ENCODE assay signal across 9 cellular contexts in the genomic region with DNA sequence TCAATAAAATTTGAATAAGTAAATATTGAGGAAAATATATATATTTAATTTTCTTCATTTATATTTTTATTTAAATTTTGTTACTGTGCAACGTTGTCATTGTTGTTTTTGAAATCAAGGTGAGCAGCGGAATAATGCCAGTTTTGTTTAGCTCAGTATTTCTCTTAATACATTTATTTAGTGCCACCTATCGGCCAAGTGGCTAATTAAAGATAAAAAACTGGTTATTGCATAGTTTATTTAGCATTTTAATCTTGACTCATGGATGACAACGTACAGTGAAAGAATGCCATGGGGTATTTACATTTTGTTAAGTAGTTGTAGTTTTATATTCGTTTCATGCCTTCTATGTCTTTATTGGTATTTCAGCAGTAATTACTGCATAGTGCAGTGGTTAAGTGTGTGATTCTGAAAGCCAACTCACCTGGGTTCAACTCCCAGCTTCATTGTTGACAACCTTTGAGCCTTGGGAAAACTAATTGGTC.
A peak's percentile ranks its signal among the peaks of the same experiment; 100 is the strongest.
DNase-seq lines count a peak whose midpoint lies in the region; ATAC-seq and TF ChIP-seq lines count a peak whose summit lies in the region.
"Had no signal": no experiment of that assay in that cellular context is flagged by ENCODE, and none has a peak within 500 bp of the region (broad histone marks: within the 10 kb centered on the region; RNA-seq: fewer than 3 reads in every experiment).

No MANE protein-coding gene starts in this region.

- H3K4me1 Mint-ChIP-seq in endodermal cell: no peaks in the 10 kb centered on the region

- H3K14ac ChIP-seq in trophoblast cell (ENCODE audit: low read length): no peak overlapping the region

- TF ChIP-seq POLR2A in testis (IDR thresholded peaks at IDR 0.05): no peak

- no peak overlapping the region for H4K8ac ChIP-seq in trophoblast cell (ENCODE audit: low read depth, low read length)

- H3K4me1 ChIP-seq in OCI-LY3 (ENCODE audit: low read length) (peaks cover 7% of the 10 kb centered on the region), endodermal cell (ENCODE audit: control insufficient read depth, insufficient read depth, low read length) (no peaks in the 10 kb centered on the region), trophoblast cell (ENCODE audit: control insufficient read depth in 1 of 2, insufficient read depth in 2 of 2, low read length in 2 of 2) (no peaks in the 10 kb centered on the region), testis (no peaks in the 10 kb centered on the region)

- no peak overlapping the region for H3K4me3 Mint-ChIP-seq in endodermal cell
- H3K4me3 Mint-ChIP-seq: T-helper 1 cell treated with Interleukin-12 subunit alpha and Interleukin-12 subunit beta and Interleukin-4 antibody, amounts not matched to agents 30 μg/mL and 1 μg/mL, for 36 hours had no signal

- H3K27ac ChIP-seq in OCI-LY3 (ENCODE audit: low read length) (no peak overlapping the region), endodermal cell (ENCODE audit: low read depth, low read length) (no peak overlapping the region), trophoblast cell (ENCODE audit: low read depth, low read length) (no peak overlapping the region), testis (no peak overlapping the region)

- H3K4me3 ChIP-seq in OCI-LY3 (ENCODE audit: low read length): no peak overlapping the region
- no peak overlapping the region for H3K4me3 ChIP-seq in endodermal cell (ENCODE audit: low read length)
- no peak overlapping the region for H3K4me3 ChIP-seq in trophoblast cell (ENCODE audit: low read depth, low read length)
- H3K4me3 ChIP-seq in testis: no peak overlapping the region

- no peak overlapping the region for H2BK12ac ChIP-seq in trophoblast cell (ENCODE audit: low read length)

- no peak overlapping the region for H2AK5ac ChIP-seq in trophoblast cell (ENCODE audit: low read length)

- no peaks in the 10 kb centered on the region for H3K27me3 Mint-ChIP-seq in endodermal cell (ENCODE audit: insufficient read depth)

- no peak overlapping the region for H4K91ac ChIP-seq in trophoblast cell (ENCODE audit: low read depth, low read length)

- H3K9ac ChIP-seq in OCI-LY3 (ENCODE audit: low read length) (no peak overlapping the region), endodermal cell (ENCODE audit: extremely low read depth, low read length, poor library complexity, severe bottlenecking) (no peak overlapping the region), trophoblast cell (ENCODE audit: low read length) (no peak overlapping the region)

- no peak overlapping the region for H2AFZ ChIP-seq in OCI-LY3 (ENCODE audit: low read depth, low read length)
- H2AFZ ChIP-seq in trophoblast cell (ENCODE audit: insufficient read depth, low read length, poor library complexity): no peak overlapping the region

- H3K18ac ChIP-seq in trophoblast cell (ENCODE audit: low read length): no peak overlapping the region

- ATAC-seq in HG03025 (IDR thresholded peaks at IDR 0.05; ENCODE audit: low FRiP score, unreplicated experiment): peak; percentile 49
- no peak for ATAC-seq in HG02884 (IDR thresholded peaks at IDR 0.05; ENCODE audit: unreplicated experiment)
- ATAC-seq in GM21529 (IDR thresholded peaks at IDR 0.05; ENCODE audit: unreplicated experiment): no peak

- 7 to 32% methylated on average over 2 to 5 of the region's 5 CpGs for WGBS in endodermal cell (ENCODE audit: insufficient coverage in 1 of 2, insufficient read length in 1 of 2), 2 experiments
- WGBS in trophoblast cell (ENCODE audit: extremely low coverage, insufficient coverage, insufficient read length): no CpG with 5 or more reads among the region's 5 CpGs
- 22 to 35% methylated on average over 5 of the region's 5 CpGs for WGBS in testis, 2 donors

- H3K4ac ChIP-seq in trophoblast cell (ENCODE audit: low read depth, low read length): no peak overlapping the region

- H3K4me2 ChIP-seq in OCI-LY3 (ENCODE audit: low read length) (peak overlapping the region; percentile 33), trophoblast cell (ENCODE audit: low read length) (no peak overlapping the region)

- intact Hi-C loops in testis (cut with DNase I; ENCODE audit: low total_unique reads): no loop called here

- no peaks in the 10 kb centered on the region for H3K36me3 Mint-ChIP-seq in endodermal cell (ENCODE audit: low read depth)

- peaks cover 12% of the 10 kb centered on the region for H3K9me3 Mint-ChIP-seq in endodermal cell
- H3K9me3 Mint-ChIP-seq: T-helper 1 cell treated with Interleukin-12 subunit alpha and Interleukin-12 subunit beta and Interleukin-4 antibody, amounts not matched to agents 30 μg/mL and 1 μg/mL, for 36 hours had no signal

- no peak overlapping the region for H2BK120ac ChIP-seq in trophoblast cell (ENCODE audit: insufficient read depth, low read length, poor library complexity)

- H3K9me3 ChIP-seq in OCI-LY3 (ENCODE audit: insufficient read depth, low read length): no peaks in the 10 kb centered on the region
- no peaks in the 10 kb centered on the region for H3K9me3 ChIP-seq in endodermal cell (ENCODE audit: control insufficient read depth, low read length)
- no peaks in the 10 kb centered on the region for H3K9me3 ChIP-seq in trophoblast cell (ENCODE audit: insufficient read depth, low read depth, low read length)
- no peaks in the 10 kb centered on the region for H3K9me3 ChIP-seq in testis

- H3K27ac Mint-ChIP-seq in endodermal cell: no peak overlapping the region
- H3K27ac Mint-ChIP-seq: T-helper 1 cell treated with Interleukin-12 subunit alpha and Interleukin-12 subunit beta and Interleukin-4 antibody, amounts not matched to agents 30 μg/mL and 1 μg/mL, for 36 hours had no signal

- H4K12ac ChIP-seq in trophoblast cell (ENCODE audit: low read depth, low read length): no peak overlapping the region

- TF ChIP-seq CTCF in OCI-LY3 (IDR thresholded peaks at IDR 0.05; ENCODE audit: low read depth, low read length) (peak; percentile 61), endodermal cell (conservative IDR thresholded peaks at IDR 0.05) (peak; percentile 86), testis (IDR thresholded peaks at IDR 0.05) (peak in 1 of 3 experiments; percentile 24)

- H2BK5ac ChIP-seq in trophoblast cell (ENCODE audit: low read depth, low read length, poor library complexity): no peak overlapping the region

- H3K27me3 ChIP-seq in OCI-LY3 (ENCODE audit: low read depth, low read length): no peaks in the 10 kb centered on the region; the same call in 1 of the 2 replicates
- H3K27me3 ChIP-seq in endodermal cell (ENCODE audit: control insufficient read depth, insufficient read depth, low read length, poor library complexity, severe bottlenecking): no peaks in the 10 kb centered on the region
- no peaks in the 10 kb centered on the region for H3K27me3 ChIP-seq in trophoblast cell (ENCODE audit: insufficient read depth, low read length)
- H3K27me3 ChIP-seq in testis: no peaks in the 10 kb centered on the region

- H3K79me2 ChIP-seq in OCI-LY3 (ENCODE audit: low read length) (no peaks in the 10 kb centered on the region), trophoblast cell (ENCODE audit: control insufficient read depth, insufficient read depth, low read length, poor library complexity) (no peaks in the 10 kb centered on the region)

- H3K36me3 ChIP-seq in OCI-LY3 (replicated peaks; ENCODE audit: low read depth, low read length) (no peaks in the 10 kb centered on the region), endodermal cell (ENCODE audit: control insufficient read depth, insufficient read depth, low read length) (no peaks in the 10 kb centered on the region), trophoblast cell (ENCODE audit: control insufficient read depth in 1 of 2, insufficient read depth in 2 of 2, low read length in 2 of 2) (no peaks in the 10 kb centered on the region), testis (ENCODE audit: low read depth, missing control alignments) (no peaks in the 10 kb centered on the region)

- H4K20me1 ChIP-seq in OCI-LY3 (ENCODE audit: insufficient read depth, low read length): no peaks in the 10 kb centered on the region

- H3K23ac ChIP-seq in trophoblast cell (ENCODE audit: low read length): no peak overlapping the region

- H3K79me1 ChIP-seq in trophoblast cell (ENCODE audit: low read length): no peaks in the 10 kb centered on the region

- DNase-seq in EL (peak; percentile 58), endodermal cell (no peak), trophoblast cell (peak; percentile 5 to 87), testis (no peak)

Comparison
In these comparisons a context has a peak if more than half of its experiments do, and no peak if none do; other contexts are left out.
1. DNase-seq: peak in EL (single experiment) and trophoblast cell (2 of 2); none in endodermal cell (single experiment) and testis (single experiment).